31 cellular contexts compared by ENCODE assay signal in genomic region chr2:150608341-150608740, GRCh38.
"Had no signal": no experiment of that assay in that cellular context is flagged by ENCODE, and none has a peak within 500 bp of the region (broad histone marks: within the 10 kb centered on the region; RNA-seq: fewer than 3 reads in every experiment).

No MANE protein-coding gene starts in this region.

- H3K9me3 ChIP-seq: heart left ventricle, left lung, lower lobe of right lung, prostate gland, thoracic aorta had no signal

- ATAC-seq: activated CD4-positive, CD25-positive, alpha-beta regulatory T cell treated with anti-CD3 and anti-CD28 coated beads, Interleukin-2, amount 50 U/mL, for 24 hours; heart left ventricle; left lung; lower lobe of right lung; pancreas; sciatic nerve; stimulated activated naive CD8-positive, alpha-beta T cell treated with anti-CD3 and anti-CD28 coated beads, Interleukin-15, Interleukin-2, amounts not matched to agents 100 U/mL and 50 U/mL, for 24 hours had no signal

- H3K27ac ChIP-seq: heart left ventricle, left lung, lower lobe of right lung, pancreas, prostate gland, thoracic aorta, WERI-Rb-1 had no signal

- H3K27me3 ChIP-seq: heart left ventricle, left lung had no signal

- FAIRE-seq: colon, endometrium, pancreas, urothelium cell line had no signal

- H3K4me1 ChIP-seq: left lung, lower lobe of right lung, pancreas, prostate gland had no signal

- H3K36me3 ChIP-seq: heart left ventricle, left lung, lower lobe of right lung, pancreas, prostate gland, thoracic aorta, WERI-Rb-1 had no signal

- H3K4me3 ChIP-seq: heart left ventricle, left lung, lower lobe of right lung, pancreas, prostate gland, skin epidermis, thoracic aorta had no signal

- DNase-seq: activated CD4-positive, alpha-beta T cell treated with anti-CD3 and anti-CD28 coated beads for 48 hours; activated CD4-positive, alpha-beta T cell treated with anti-CD3 and anti-CD28 coated beads, Interleukin-2, amount 50 U/mL, for 48 hours; activated CD8-positive, alpha-beta memory T cell treated with anti-CD3 and anti-CD28 coated beads for 24 hours; activated effector memory CD4-positive, alpha-beta T cell treated with Interleukin-2 at 50 U/mL for 16 hours; activated naive CD4-positive, alpha-beta T cell treated with Interleukin-2 at 50 U/mL for 16 hours; anterior cingulate cortex; dermis blood vessel endothelial cell; effector CD4-positive, alpha-beta T cell; erythroblast; heart left ventricle; hypothalamus; immature natural killer cell; left lung; lower lobe of right lung; naive B cell; nephron progenitor cell; pancreas; retina; stimulated activated CD4-positive, alpha-beta T cell treated with anti-CD3 and anti-CD28 coated beads, Interleukin-12 subunit alpha, Interleukin-12 subunit beta, amount 100 ng/mL, for 4 hours; stimulated activated CD4-positive, alpha-beta T cell treated with anti-CD3 and anti-CD28 coated beads, Interleukin-4, amount 100 ng/mL, for 1 hour; stimulated activated naive CD8-positive, alpha-beta T cell treated with anti-CD3 and anti-CD28 coated beads, Interleukin-15, Interleukin-2, amounts not matched to agents 100 U/mL and 50 U/mL, for 24 hours; trophoblast cell; WERI-Rb-1 had no signal
